8 cellular contexts compared by ENCODE assay signal in genomic region chr9:109320734-109321448, GRCh38. TPM values are rescaled to one million over a fixed set of nuclear protein-coding genes. Genes with fewer than 3 reads are reported as not detected.
DNase-seq lines count a peak whose midpoint lies in the region; ATAC-seq and TF ChIP-seq lines count a peak whose summit lies in the region.

TSS of gene EPB41L4B (minus strand) at chr9:109321059. CDS start at chr9:109320446, 613 bp downstream.

- H3K9me3 ChIP-seq in left ventricle myocardium inferior (replicated peaks) (no peaks in the 10 kb centered on the region), prostate gland (no peaks in the 10 kb centered on the region)

- peak within 1 kb of the TSS in 1 of 2 donors; percentile 51 for H3K27ac Mint-ChIP-seq in T-cell

- CTCF ChIA-PET in T-cell (lab: Charles Lee), result no interaction called here

- intact Hi-C loops in left ventricle myocardium inferior (cut with micrococcal nuclease) (no loop called here), prostate gland (cut with DNase I) (loop anchor here (5.0 to 10.0 kb wide), 2 partner anchors 79 to 386 kb away; partner anchors contain the start of genes ABITRAM and ELP1)

- no peak within 1 kb of the TSS for H3K27ac ChIP-seq in adipose tissue (ENCODE audit: low read depth, low read length)
- peak within 1 kb of the TSS; percentile 70 for H3K27ac ChIP-seq in left ventricle myocardium inferior (replicated peaks)
- peak within 1 kb of the TSS; percentile 54 to 56 for H3K27ac ChIP-seq in prostate gland
- H3K27ac ChIP-seq in urinary bladder (ENCODE audit: low read depth), result no peak within 1 kb of the TSS

- TF ChIP-seq POLR2A in prostate gland (IDR thresholded peaks at IDR 0.05), result peak; percentile 37

- H3K4me1 Mint-ChIP-seq in T-cell, result peaks cover 10 to 15% (median 13%) of the 10 kb centered on the region in 3 donors

- no peaks in the 10 kb centered on the region for H3K36me3 Mint-ChIP-seq in T-cell

- H3K4me1 ChIP-seq in left ventricle myocardium inferior (peaks cover 32% of the 10 kb centered on the region), prostate gland (replicated peaks) (peaks cover 6% of the 10 kb centered on the region), urinary bladder (ENCODE audit: insufficient read depth) (no peaks in the 10 kb centered on the region)

- H3K4me3 Mint-ChIP-seq in T-cell, result peak within 1 kb of the TSS; percentile 76 to 89 (median 81)

- H3K4me3 ChIP-seq in left ventricle myocardium inferior (peak within 1 kb of the TSS; percentile 70), prostate gland (peak within 1 kb of the TSS; percentile 34 to 41), urinary bladder (ENCODE audit: low read depth, low read length) (peak within 1 kb of the TSS; percentile 79)

- DNase-seq in NCI-H1105 treated with DMSO at 0.1 percent for 48 hours (lab: John Stamatoyannopoulos, UW), result peak; percentile 89
- peak; percentile 63 to 87 (median 80) for DNase-seq in T-cell
- DNase-seq in left ventricle myocardium inferior, result peak; percentile 84
- DNase-seq in prostate gland (ENCODE audit: low spot score), result peak; percentile 93

- 0 to 2% (median 1%) methylated on average over 40 to 70 of the region's 73 CpGs for WGBS in adipose tissue, 3 donors
- WGBS in prostate gland, result 3% methylated on average over 26 of the region's 73 CpGs
- under 1% methylated on average over 72 of the region's 73 CpGs for WGBS in urinary bladder

- peaks cover 68% of the 10 kb centered on the region for H3K27me3 ChIP-seq in left ventricle myocardium inferior (ENCODE audit: low read depth)
- no peaks in the 10 kb centered on the region for H3K27me3 ChIP-seq in prostate gland (replicated peaks; ENCODE audit: insufficient read depth)

- peaks cover 63 to 64% of the 10 kb centered on the region in 2 donors for H3K27me3 Mint-ChIP-seq in T-cell

- TF ChIP-seq CTCF in GM12872 (IDR thresholded peaks at IDR 0.05; ENCODE audit: insufficient read depth, low read depth, low read length), result peak; percentile 81
- TF ChIP-seq CTCF in left ventricle myocardium inferior (IDR thresholded peaks at IDR 0.05; ENCODE audit: borderline replicate concordance), result peak; percentile 91
- peak; percentile 97 to 99 (median 98) for TF ChIP-seq CTCF in prostate gland (IDR thresholded peaks at IDR 0.05)

- peak; percentile 98 for ATAC-seq in HG02642 (IDR thresholded peaks at IDR 0.05; ENCODE audit: poor library complexity, unreplicated experiment)
- peak; percentile 94 to 99 (median 96) for ATAC-seq in T-cell (replicated peaks in 1 of 4)

- no peaks in the 10 kb centered on the region for H3K9me3 Mint-ChIP-seq in T-cell

- POLR2A ChIA-PET in T-cell (lab: Charles Lee), result no interaction called here

- no peaks in the 10 kb centered on the region for H3K36me3 ChIP-seq in left ventricle myocardium inferior
- H3K36me3 ChIP-seq in prostate gland, result no peaks in the 10 kb centered on the region
- H3K36me3 ChIP-seq in urinary bladder (ENCODE audit: insufficient read depth), result no peaks in the 10 kb centered on the region

RNA-seq across cellular contexts. Expression of gene EPB41L4B, which starts in this region (rescaled TPM):
- under 1 TPM in 3 of 5 donors, not detected in 2; 0.16 to 0.26 (median 0.16) TPM for total RNA-seq in T-cell
- 100 to 1,000 TPM in 1 of 3 donors, 10 to 100 TPM in 1, 1 to 10 TPM in 1; 6.7 to 129 (median 34.7) TPM for polyA plus RNA-seq in adipose tissue
- 13.9 TPM for total RNA-seq in left ventricle myocardium inferior
- total RNA-seq in prostate gland, result 10 to 100 TPM; 13.3 to 15.1 TPM
- 6.0 TPM for total RNA-seq in urinary bladder
- polyA plus RNA-seq in urinary bladder, result 1.2 TPM

Comparison
In these comparisons a context has a peak if more than half of its experiments do, and no peak if none do; other contexts are left out.
1. Peak in DNase-seq and ATAC-seq in T-cell; RNA of the gene not detected or under 1 TPM.
2. H3K27ac ChIP-seq: peak in left ventricle myocardium inferior (single experiment) and prostate gland (2 of 2); none in adipose tissue (single experiment) and urinary bladder (single experiment).
3. Peak in every context shown above with its lines, with median percentiles within 50 percentile points of each other: CTCF ChIP-seq, DNase-seq and H3K4me3 ChIP-seq.